Comparison of ENCODE assay signal across 27 cellular contexts in genomic region chr10:129761166-129761565, GRCh38.
DNase-seq lines count a peak whose midpoint lies in the region; ATAC-seq and TF ChIP-seq lines count a peak whose summit lies in the region.
"Had no signal": no experiment of that assay in that cellular context is flagged by ENCODE, and none has a peak within 500 bp of the region (broad histone marks: within the 10 kb centered on the region; RNA-seq: fewer than 3 reads in every experiment).

No MANE protein-coding gene starts in this region.

- H3K27me3 Mint-ChIP-seq in activated naive CD8-positive, alpha-beta T cell treated with anti-CD3 and anti-CD28 coated beads, Interleukin-2, amount 10 ng/mL, durations not matched to agents 7 days and 5 days: no peaks in the 10 kb centered on the region
- H3K27me3 Mint-ChIP-seq in activated naive CD8-positive, alpha-beta T cell treated with anti-CD3 and anti-CD28 coated beads for 36 hours: no peaks in the 10 kb centered on the region
- H3K27me3 Mint-ChIP-seq in chondrocyte (ENCODE audit: low read depth) (no peaks in the 10 kb centered on the region), type B pancreatic cell (peaks cover 5% of the 10 kb centered on the region)
- H3K27me3 Mint-ChIP-seq: B cell had no signal

- H3K27me3 ChIP-seq in lower lobe of right lung (ENCODE audit: low read depth): no peaks in the 10 kb centered on the region
- H3K27me3 ChIP-seq: ascending aorta, gastroesophageal sphincter, testis had no signal

- TF ChIP-seq CTCF in chondrocyte (IDR thresholded peaks at IDR 0.05) (no peak), lower lobe of right lung (IDR thresholded peaks at IDR 0.05) (no peak), type B pancreatic cell (conservative IDR thresholded peaks at IDR 0.05) (no peak)

- peak; percentile 15 for DNase-seq in activated naive CD8-positive, alpha-beta T cell treated with anti-CD3 and anti-CD28 coated beads, Interleukin-2, amount 10 ng/mL, durations not matched to agents 7 days and 5 days
- no peak for DNase-seq in activated naive CD8-positive, alpha-beta T cell treated with anti-CD3 and anti-CD28 coated beads for 36 hours
- DNase-seq in chondrocyte (ENCODE audit: low spot score): peak; percentile 68
- DNase-seq in lower lobe of right lung: peak; percentile 30
- DNase-seq in type B pancreatic cell (ENCODE audit: extremely low spot score, unreplicated experiment): peak; percentile 64
- DNase-seq in NCI-H2227 (lab: John Stamatoyannopoulos, UW; ENCODE audit: unreplicated experiment): no peak
- no peak for DNase-seq in SK-N-DZ (ENCODE audit: low spot score)
- DNase-seq in activated CD4-positive, CD25-positive, alpha-beta regulatory T cell treated with anti-CD3 and anti-CD28 coated beads, Interleukin-2, amount 50 U/mL, for 72 hours: no peak
- DNase-seq: activated CD4-positive, alpha-beta T cell treated with anti-CD3 and anti-CD28 coated beads for 4 hours; caudate nucleus; NCI-H1105; NCI-H187 treated with DMSO at 0.1 percent for 48 hours; NCI-H524 treated with DMSO at 0.1 percent for 48 hours; PC-3; SHP77; stimulated activated naive CD4-positive, alpha-beta T cell had no signal

- POLR2A ChIA-PET in activated naive CD8-positive, alpha-beta T cell treated with anti-CD3 and anti-CD28 coated beads, Interleukin-2, amount 10 ng/mL, durations not matched to agents 7 days and 5 days (lab: Charles Lee): no interaction called here

- no peak for ATAC-seq in activated naive CD8-positive, alpha-beta T cell treated with anti-CD3 and anti-CD28 coated beads, Interleukin-2, amount 10 ng/mL, durations not matched to agents 7 days and 5 days (ENCODE audit: low read depth)
- no peak for ATAC-seq in lower lobe of right lung
- ATAC-seq: activated naive CD4-positive, alpha-beta T cell treated with anti-CD3 and anti-CD28 coated beads, Interleukin-2, amount 50 U/mL, for 72 hours; CD8-positive, alpha-beta T cell; gastroesophageal sphincter; HCT116; K562; PC-3 had no signal

- H3K27ac Mint-ChIP-seq in activated naive CD8-positive, alpha-beta T cell treated with anti-CD3 and anti-CD28 coated beads, Interleukin-2, amount 10 ng/mL, durations not matched to agents 7 days and 5 days: no peak overlapping the region
- H3K27ac Mint-ChIP-seq in activated naive CD8-positive, alpha-beta T cell treated with anti-CD3 and anti-CD28 coated beads for 36 hours: no peak overlapping the region
- no peak overlapping the region for H3K27ac Mint-ChIP-seq in chondrocyte (ENCODE audit: unreplicated experiment)
- no peak overlapping the region for H3K27ac Mint-ChIP-seq in type B pancreatic cell
- H3K27ac Mint-ChIP-seq: activated naive CD4-positive, alpha-beta T cell treated with anti-CD3 and anti-CD28 coated beads, Interleukin-2, amount 50 U/mL, for 72 hours; activated T-helper 1 cell treated with anti-CD3 and anti-CD28 coated beads, Interleukin-12 subunit alpha, Interleukin-12 subunit beta, Interleukin-2, Interleukin-4 antibody, amounts not matched to agents 30 ng/mL and 10 ng/mL and 1 ng/mL, durations not matched to agents 14 hours and 24 hours and 36 hours; B cell; CD8-positive, alpha-beta T cell; T-helper 2 cell treated with Interferon-gamma antibody and Interleukin-4, amounts not matched to agents 5 μg/mL and 100 μg/mL, for 36 hours had no signal

- H3K4me3 ChIP-seq in lower lobe of right lung: no peak overlapping the region
- H3K4me3 ChIP-seq: ascending aorta, gastroesophageal sphincter, K562, lung, testis had no signal

- H3K4me1 Mint-ChIP-seq in activated naive CD8-positive, alpha-beta T cell treated with anti-CD3 and anti-CD28 coated beads, Interleukin-2, amount 10 ng/mL, durations not matched to agents 7 days and 5 days: peaks cover 6% of the 10 kb centered on the region
- H3K4me1 Mint-ChIP-seq in activated naive CD8-positive, alpha-beta T cell treated with anti-CD3 and anti-CD28 coated beads for 36 hours: peaks cover 8% of the 10 kb centered on the region
- no peaks in the 10 kb centered on the region for H3K4me1 Mint-ChIP-seq in chondrocyte (ENCODE audit: low read depth)
- H3K4me1 Mint-ChIP-seq in type B pancreatic cell (ENCODE audit: unreplicated experiment): peaks cover 6% of the 10 kb centered on the region

- H3K9me3 ChIP-seq in lower lobe of right lung: no peaks in the 10 kb centered on the region
- H3K9me3 ChIP-seq: ascending aorta, gastroesophageal sphincter, testis had no signal

- peaks cover 1% of the 10 kb centered on the region for H3K36me3 Mint-ChIP-seq in activated naive CD8-positive, alpha-beta T cell treated with anti-CD3 and anti-CD28 coated beads, Interleukin-2, amount 10 ng/mL, durations not matched to agents 7 days and 5 days
- H3K36me3 Mint-ChIP-seq in activated naive CD8-positive, alpha-beta T cell treated with anti-CD3 and anti-CD28 coated beads for 36 hours: peaks cover 15% of the 10 kb centered on the region
- H3K36me3 Mint-ChIP-seq in chondrocyte (ENCODE audit: low read depth) (no peaks in the 10 kb centered on the region), type B pancreatic cell (no peaks in the 10 kb centered on the region)

- no peak overlapping the region for H3K4me3 Mint-ChIP-seq in activated naive CD8-positive, alpha-beta T cell treated with anti-CD3 and anti-CD28 coated beads, Interleukin-2, amount 10 ng/mL, durations not matched to agents 7 days and 5 days
- no peak overlapping the region for H3K4me3 Mint-ChIP-seq in activated naive CD8-positive, alpha-beta T cell treated with anti-CD3 and anti-CD28 coated beads for 36 hours
- H3K4me3 Mint-ChIP-seq in chondrocyte (ENCODE audit: unreplicated experiment): no peak overlapping the region
- no peak overlapping the region for H3K4me3 Mint-ChIP-seq in type B pancreatic cell
- H3K4me3 Mint-ChIP-seq: activated T-helper 1 cell treated with anti-CD3 and anti-CD28 coated beads, Interleukin-12 subunit alpha, Interleukin-12 subunit beta, Interleukin-2, Interleukin-4 antibody, amounts not matched to agents 30 ng/mL and 10 ng/mL and 1 ng/mL, durations not matched to agents 14 hours and 24 hours and 36 hours; B cell; CD8-positive, alpha-beta T cell; T-helper 2 cell treated with Interferon-gamma antibody and Interleukin-4, amounts not matched to agents 5 μg/mL and 100 μg/mL, for 36 hours had no signal

- peaks cover 6% of the 10 kb centered on the region for H3K36me3 ChIP-seq in lower lobe of right lung

- intact Hi-C loops in lower lobe of right lung (cut with DNase I): no loop called here

- no peak overlapping the region for H3K27ac ChIP-seq in lower lobe of right lung
- H3K27ac ChIP-seq: ascending aorta, gastroesophageal sphincter, testis had no signal

- no peaks in the 10 kb centered on the region for H3K9me3 Mint-ChIP-seq in activated naive CD8-positive, alpha-beta T cell treated with anti-CD3 and anti-CD28 coated beads, Interleukin-2, amount 10 ng/mL, durations not matched to agents 7 days and 5 days
- H3K9me3 Mint-ChIP-seq in activated naive CD8-positive, alpha-beta T cell treated with anti-CD3 and anti-CD28 coated beads for 36 hours: no peaks in the 10 kb centered on the region
- H3K9me3 Mint-ChIP-seq in chondrocyte (ENCODE audit: low read depth) (no peaks in the 10 kb centered on the region), type B pancreatic cell (no peaks in the 10 kb centered on the region)
- H3K9me3 Mint-ChIP-seq: activated naive CD4-positive, alpha-beta T cell treated with anti-CD3 and anti-CD28 coated beads, Interleukin-2, amount 50 U/mL, for 72 hours; activated T-helper 1 cell treated with anti-CD3 and anti-CD28 coated beads, Interleukin-12 subunit alpha, Interleukin-12 subunit beta, Interleukin-2, Interleukin-4 antibody, amounts not matched to agents 30 ng/mL and 10 ng/mL and 1 ng/mL, durations not matched to agents 14 hours and 24 hours and 36 hours; CD8-positive, alpha-beta T cell; T-helper 2 cell treated with Interferon-gamma antibody and Interleukin-4, amounts not matched to agents 5 μg/mL and 100 μg/mL, for 36 hours had no signal

- H3K4me1 ChIP-seq in lower lobe of right lung: no peaks in the 10 kb centered on the region
- H3K4me1 ChIP-seq: ascending aorta, testis had no signal

Comparison
In these comparisons a context has a peak if more than half of its experiments do, and no peak if none do; other contexts are left out.
1. DNase-seq: peak in activated naive CD8-positive, alpha-beta T cell treated with anti-CD3 and anti-CD28 coated beads, Interleukin-2, amount 10 ng/mL, durations not matched to agents 7 days and 5 days (single experiment), chondrocyte (single experiment), lower lobe of right lung (single experiment) and type B pancreatic cell (single experiment); none in activated naive CD8-positive, alpha-beta T cell treated with anti-CD3 and anti-CD28 coated beads for 36 hours (single experiment), NCI-H2227 (single experiment), SK-N-DZ (single experiment) and activated CD4-positive, CD25-positive, alpha-beta regulatory T cell treated with anti-CD3 and anti-CD28 coated beads, Interleukin-2, amount 50 U/mL, for 72 hours (single experiment).